Comparison of ENCODE assay signal across 8 cellular contexts in genomic region chr3:129278970-129279906, GRCh38. TPM values are rescaled to one million over a fixed set of nuclear protein-coding genes. Genes with fewer than 3 reads are reported as not detected.
DNase-seq lines count a peak whose midpoint lies in the region; TF ChIP-seq lines count a peak whose summit lies in the region.

No MANE protein-coding gene starts in this region.

- H3K9me3 ChIP-seq in MM.1S (replicated peaks; ENCODE audit: insufficient read depth, low read length) (no peaks in the 10 kb centered on the region), duodenal mucosa (ENCODE audit: control insufficient read depth in 1 of 2, low read length in 2 of 2) (no peaks in the 10 kb centered on the region)

- no peaks in the 10 kb centered on the region for H3K9me3 Mint-ChIP-seq in activated CD4-positive, alpha-beta T cell treated with anti-CD3 and anti-CD28 coated beads, Interleukin-2, amount 10 ng/mL, durations not matched to agents 24 days and 14 days

- peak overlapping the region; percentile 100 for H3K9ac ChIP-seq in MM.1S (ENCODE audit: low read length)
- peak overlapping the region; percentile 86 to 88 for H3K9ac ChIP-seq in duodenal mucosa (ENCODE audit: low read depth in 1 of 2, low read length in 2 of 2)

- H4K20me1 ChIP-seq in MM.1S (ENCODE audit: insufficient read depth, low read length), result no peaks in the 10 kb centered on the region

- peaks cover 58% of the 10 kb centered on the region for H3K36me3 Mint-ChIP-seq in activated CD4-positive, alpha-beta T cell treated with anti-CD3 and anti-CD28 coated beads, Interleukin-2, amount 10 ng/mL, durations not matched to agents 24 days and 14 days (ENCODE audit: low read depth)

- TF ChIP-seq CTCF in MM.1S (IDR thresholded peaks at IDR 0.05; ENCODE audit: low read length), result no peak

- DNase-seq in NCI-H748 (lab: John Stamatoyannopoulos, UW; ENCODE audit: unreplicated experiment), result peak; percentile 46
- DNase-seq in NCI-H748 treated with DMSO at 0.1 percent for 48 hours (lab: John Stamatoyannopoulos, UW), result no peak
- peak; percentile 41 for DNase-seq in MM.1S
- peak; percentile 88 for DNase-seq in activated CD4-positive, alpha-beta T cell treated with anti-CD3 and anti-CD28 coated beads, Interleukin-2, amount 10 ng/mL, durations not matched to agents 24 days and 14 days
- DNase-seq in lung microvascular endothelial cell (ENCODE audit: low read depth in 2 of 2), result peak; percentile 47 to 65
- peak; percentile 12 for DNase-seq in stimulated activated CD8-positive, alpha-beta memory T cell treated with anti-CD3 and anti-CD28 coated beads, Interleukin-15, amount 100 ng/mL, for 1 hour (ENCODE audit: low read depth)
- no peak for DNase-seq in GM19238 (ENCODE audit: insufficient read length, low spot score)

- H3K4me3 Mint-ChIP-seq in activated CD4-positive, alpha-beta T cell treated with anti-CD3 and anti-CD28 coated beads, Interleukin-2, amount 10 ng/mL, durations not matched to agents 24 days and 14 days, result peak overlapping the region; percentile 99

- H3K36me3 ChIP-seq in MM.1S (replicated peaks; ENCODE audit: insufficient read depth, low read length) (no peaks in the 10 kb centered on the region; the same call in 1 of the 2 replicates), duodenal mucosa (ENCODE audit: control insufficient read depth in 1 of 2, insufficient read depth in 2 of 2, low read length in 2 of 2) (peaks cover 25 to 33% of the 10 kb centered on the region in 2 donors)

- peaks cover 44% of the 10 kb centered on the region for H3K4me1 Mint-ChIP-seq in activated CD4-positive, alpha-beta T cell treated with anti-CD3 and anti-CD28 coated beads, Interleukin-2, amount 10 ng/mL, durations not matched to agents 24 days and 14 days

- H3K4me2 ChIP-seq in MM.1S (ENCODE audit: low read depth, low read length), result peak overlapping the region; percentile 69

- H3K27ac ChIP-seq in MM.1S (ENCODE audit: low read length), result peak overlapping the region; percentile 90
- peak overlapping the region; percentile 86 for H3K27ac ChIP-seq in duodenal mucosa (ENCODE audit: low read depth, low read length)

- peak overlapping the region; percentile 96 for H3K27ac Mint-ChIP-seq in activated CD4-positive, alpha-beta T cell treated with anti-CD3 and anti-CD28 coated beads, Interleukin-2, amount 10 ng/mL, durations not matched to agents 24 days and 14 days

- H3K79me2 ChIP-seq in MM.1S (ENCODE audit: low read length), result peaks cover 53% of the 10 kb centered on the region

- peaks cover 68% of the 10 kb centered on the region for H3F3A ChIP-seq in MM.1S (ENCODE audit: insufficient read depth, low read length)

- H3K9me2 ChIP-seq in MM.1S (replicated peaks; ENCODE audit: insufficient read depth, low read length), result no peaks in the 10 kb centered on the region

- H3K27me3 Mint-ChIP-seq in activated CD4-positive, alpha-beta T cell treated with anti-CD3 and anti-CD28 coated beads, Interleukin-2, amount 10 ng/mL, durations not matched to agents 24 days and 14 days, result no peaks in the 10 kb centered on the region

- intact Hi-C loops in activated CD4-positive, alpha-beta T cell treated with anti-CD3 and anti-CD28 coated beads, Interleukin-2, amount 10 ng/mL, durations not matched to agents 24 days and 14 days (cut with micrococcal nuclease), result loop anchor here (1.0 to 10.0 kb wide), 6 partner anchors 30 to 404 kb away; partner anchors contain the start of genes ACAD9, COPG1 and ISY1

- no peaks in the 10 kb centered on the region for H3K27me3 ChIP-seq in MM.1S (replicated peaks; ENCODE audit: insufficient read depth, low read length)
- no peaks in the 10 kb centered on the region for H3K27me3 ChIP-seq in duodenal mucosa (ENCODE audit: control insufficient read depth in 1 of 2, insufficient read depth in 2 of 2, low read length in 2 of 2)

- H3K4me3 ChIP-seq in MM.1S (ENCODE audit: low read length) (peak overlapping the region; percentile 99), duodenal mucosa (ENCODE audit: low read depth in 1 of 2, low read length in 2 of 2) (peak overlapping the region; percentile 94 to 95)

- peaks cover 77% of the 10 kb centered on the region for H3K4me1 ChIP-seq in MM.1S (ENCODE audit: low read length)
- H3K4me1 ChIP-seq in duodenal mucosa (ENCODE audit: control insufficient read depth in 1 of 2, insufficient read depth in 2 of 2, low read length in 2 of 2), result peaks cover 22 to 27% of the 10 kb centered on the region in 2 donors

- no peak overlapping the region for H2AFZ ChIP-seq in MM.1S (ENCODE audit: low read length)

RNA-seq across cellular contexts. Expression of gene HMCES, which starts 0.6 kb away (rescaled TPM):
- total RNA-seq in activated CD4-positive, alpha-beta T cell treated with anti-CD3 and anti-CD28 coated beads, Interleukin-2, amount 10 ng/mL, durations not matched to agents 24 days and 14 days, result 58.3 and 62.6 TPM in 2 replicates
- total RNA-seq in lung microvascular endothelial cell, result 18.7 and 20.3 TPM in 2 replicates

RNA-seq across cellular contexts. Expression of gene COPG1, which starts 29.8 kb away (rescaled TPM):
- total RNA-seq in activated CD4-positive, alpha-beta T cell treated with anti-CD3 and anti-CD28 coated beads, Interleukin-2, amount 10 ng/mL, durations not matched to agents 24 days and 14 days, result 142 and 164 TPM in 2 replicates
- 159 and 221 TPM in 2 replicates for total RNA-seq in lung microvascular endothelial cell

Comparison
In these comparisons a context has a peak if more than half of its experiments do, and no peak if none do; other contexts are left out.
1. DNase-seq: peak in NCI-H748 (single experiment), MM.1S (single experiment), activated CD4-positive, alpha-beta T cell treated with anti-CD3 and anti-CD28 coated beads, Interleukin-2, amount 10 ng/mL, durations not matched to agents 24 days and 14 days (single experiment), lung microvascular endothelial cell (2 of 2) and stimulated activated CD8-positive, alpha-beta memory T cell treated with anti-CD3 and anti-CD28 coated beads, Interleukin-15, amount 100 ng/mL, for 1 hour (single experiment); none in NCI-H748 treated with DMSO at 0.1 percent for 48 hours (single experiment) and GM19238 (single experiment).